1 cellular context compared by ENCODE assay signal in the genomic region with DNA sequence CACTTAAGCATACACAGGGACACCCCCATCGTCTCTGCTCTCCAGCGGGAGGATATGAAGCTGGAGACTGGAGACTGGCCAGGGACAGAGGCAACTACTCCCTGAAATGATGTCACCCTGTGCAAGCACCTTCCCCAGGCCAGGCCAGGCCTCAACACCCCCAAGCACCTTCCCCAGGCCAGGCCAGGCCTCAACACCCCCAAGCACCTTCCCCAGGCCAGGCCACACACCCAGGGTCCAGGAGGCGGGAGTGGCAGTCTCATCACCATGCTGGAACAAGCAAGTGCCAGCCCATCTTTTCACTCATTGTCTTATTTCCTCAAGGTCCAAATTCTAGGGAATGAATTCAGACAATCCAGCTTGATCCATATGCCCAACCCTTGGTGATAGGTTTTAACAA.
TF ChIP-seq lines count a peak whose summit lies in the region.
"Not testable (repeated sequence)": the region's sequence is repeated elsewhere in the genome, so short reads cannot be mapped to it uniquely, and the experiment has no call there.

No MANE protein-coding gene starts in this region.

TF ChIP-seq in K562, 482 proteins besides CTCF, POLR2A, EP300 and RAD21:
- peak; percentile 19; the same call in 1 of the 2 replicates for TF ChIP-seq CXXC5 (CRISPR knock-in tag; IDR thresholded peaks at IDR 0.05)
- TF ChIP-seq SMAD4 (CRISPR knock-in tag; conservative IDR thresholded peaks at IDR 0.05), result peak; percentile 44; the same call in 1 of the 2 replicates
- 0 out of 2 replicates have a peak, but pooled peaks have one; percentile 30 for TF ChIP-seq CTBP1 (IDR thresholded peaks at IDR 0.05; ENCODE audit: borderline replicate concordance)
- peak; percentile 68 for TF ChIP-seq L3MBTL2 (IDR thresholded peaks at IDR 0.05)
- TF ChIP-seq, protein P1, sequence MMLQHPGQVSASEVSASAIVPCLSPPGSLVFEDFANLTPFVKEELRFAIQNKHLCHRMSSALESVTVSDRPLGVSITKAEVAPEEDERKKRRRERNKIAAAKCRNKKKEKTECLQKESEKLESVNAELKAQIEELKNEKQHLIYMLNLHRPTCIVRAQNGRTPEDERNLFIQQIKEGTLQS (IDR thresholded peaks at IDR 0.05), result peak; percentile 68
- TF ChIP-seq, protein P1 (CRISPR knock-in tag; conservative IDR thresholded peaks at IDR 0.05), result not testable (repeated sequence)
